8 cellular contexts compared by ENCODE assay signal in genomic region chr12:117212563-117213190, GRCh38. TPM values are rescaled to one million over a fixed set of nuclear protein-coding genes. Genes with fewer than 3 reads are reported as not detected.
DNase-seq lines count a peak whose midpoint lies in the region; ATAC-seq, FAIRE-seq and TF ChIP-seq lines count a peak whose summit lies in the region.

No MANE protein-coding gene starts in this region.

- H3K4me3 Mint-ChIP-seq in osteocyte (ENCODE audit: unreplicated experiment) (no peak overlapping the region), type B pancreatic cell (no peak overlapping the region)

- TF ChIP-seq CTCF in RWPE1 (conservative IDR thresholded peaks at IDR 0.05; ENCODE audit: low read depth) (peak; percentile 86), foreskin fibroblast (IDR thresholded peaks at IDR 0.05; ENCODE audit: low read depth, low read length) (peak; percentile 93), osteocyte (IDR thresholded peaks at IDR 0.05) (peak; percentile 88), type B pancreatic cell (conservative IDR thresholded peaks at IDR 0.05) (peak; percentile 92)

- no peaks in the 10 kb centered on the region for H3K9me3 Mint-ChIP-seq in osteocyte (ENCODE audit: unreplicated experiment)
- no peaks in the 10 kb centered on the region for H3K9me3 Mint-ChIP-seq in type B pancreatic cell

- H3K27me3 Mint-ChIP-seq in osteocyte (ENCODE audit: unreplicated experiment) (peaks cover 41% of the 10 kb centered on the region), type B pancreatic cell (peaks cover 49% of the 10 kb centered on the region)

- POLR2A ChIA-PET in RWPE1 (lab: Yijun Ruan, JAX; ENCODE audit: low non-redundant PET), result no interaction called here

- no peak overlapping the region for H3K4me3 ChIP-seq in foreskin fibroblast (ENCODE audit: low read depth in 1 of 2, low read length in 2 of 2)

- no peak overlapping the region for H3K27ac Mint-ChIP-seq in osteocyte (ENCODE audit: unreplicated experiment)
- H3K27ac Mint-ChIP-seq in type B pancreatic cell, result no peak overlapping the region

- H3K36me3 Mint-ChIP-seq in osteocyte (ENCODE audit: unreplicated experiment), result no peaks in the 10 kb centered on the region
- no peaks in the 10 kb centered on the region for H3K36me3 Mint-ChIP-seq in type B pancreatic cell

- no peak overlapping the region for H3K27ac ChIP-seq in RWPE1

- no peaks in the 10 kb centered on the region for H3K4me1 Mint-ChIP-seq in osteocyte (ENCODE audit: unreplicated experiment)
- H3K4me1 Mint-ChIP-seq in type B pancreatic cell (ENCODE audit: unreplicated experiment), result peaks cover 6% of the 10 kb centered on the region

- DNase-seq in LoVo (ENCODE audit: low spot score), result peak; percentile 74
- DNase-seq in RWPE1 (ENCODE audit: low spot score), result peak; percentile 73
- peak; percentile 29 for DNase-seq in activated T-helper 9 cell treated with anti-CD3 and anti-CD28 coated beads, Interleukin-2, amount 50 U/mL, for 16 hours (ENCODE audit: low read depth)
- peak; percentile 62 to 90 for DNase-seq in foreskin fibroblast
- peak; percentile 88 for DNase-seq in osteocyte (ENCODE audit: extremely low spot score, unreplicated experiment)
- peak; percentile 78 for DNase-seq in type B pancreatic cell (ENCODE audit: extremely low spot score, unreplicated experiment)

- CTCF ChIA-PET in RWPE1 (lab: Yijun Ruan, JAX), result interaction anchor here (0.6 to 1.3 kb wide), 4 partner anchors 154 to 638 kb away, joined by 3 to 8 read pairs (median 3); no protein-coding TSS in a partner anchor

- FAIRE-seq in G401.6 (lab: Jason Lieb, UNC), result peak; percentile 89

- ATAC-seq in GM18519 (IDR thresholded peaks at IDR 0.05; ENCODE audit: low FRiP score, unreplicated experiment), result no peak

RNA-seq across cellular contexts. Expression of gene FBXO21, which starts 22.4 kb away (rescaled TPM):
- total RNA-seq in osteocyte (49.0 and 49.8 TPM in 2 replicates), type B pancreatic cell (ENCODE audit: low replicate concordance) (53.3 and 64.0 TPM in 2 replicates)

Comparison
In these comparisons a context has a peak if more than half of its experiments do, and no peak if none do; other contexts are left out.
1. DNase-seq: peak in every context shown above with its lines; median percentile 88 in osteocyte; 78 in type B pancreatic cell; 76 in foreskin fibroblast; 74 in LoVo; 73 in RWPE1; 29 in activated T-helper 9 cell treated with anti-CD3 and anti-CD28 coated beads, Interleukin-2, amount 50 U/mL, for 16 hours.